ENCODE assay signal across 9 cellular contexts in the genomic region with DNA sequence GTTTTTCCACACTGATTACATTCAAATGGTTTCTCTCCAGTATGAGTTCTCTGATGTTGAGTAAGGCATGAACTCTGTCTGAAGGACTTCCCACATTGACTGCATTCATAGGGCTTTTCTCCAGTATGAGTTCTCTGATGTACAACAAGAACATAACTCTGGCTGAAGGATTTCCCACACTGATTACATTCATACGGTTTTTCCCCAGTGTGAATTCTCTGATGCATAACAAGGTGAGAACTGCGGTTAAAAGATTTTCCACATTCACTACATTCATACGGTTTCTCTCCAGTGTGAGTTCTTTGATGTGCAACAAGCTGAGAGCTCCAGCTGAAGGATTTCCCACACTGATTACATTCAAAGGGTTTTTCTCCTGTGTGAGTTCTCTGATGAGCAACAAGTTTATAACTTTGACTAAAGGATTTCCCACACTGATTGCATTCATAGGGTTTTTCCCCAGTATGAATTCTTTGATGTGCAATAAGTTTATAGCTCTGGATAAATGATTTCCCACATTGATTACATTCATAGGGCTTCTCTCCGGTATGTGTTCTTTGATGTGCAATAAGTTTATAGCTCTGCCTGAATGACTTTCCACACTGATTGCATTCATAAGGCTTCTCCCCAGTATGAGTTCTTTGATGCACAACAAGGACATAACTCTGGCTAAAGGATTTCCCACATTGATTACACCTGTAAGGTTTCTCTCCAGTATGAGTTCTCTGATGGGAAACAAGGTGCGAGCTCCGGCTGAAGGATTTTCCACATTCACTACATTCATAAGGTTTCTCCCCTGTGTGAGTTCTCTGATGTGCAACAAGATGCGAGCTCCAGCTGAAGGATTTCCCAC. TPM values are rescaled to one million over a fixed set of nuclear protein-coding genes. Genes with fewer than 3 reads are reported as not detected.
A peak's percentile ranks its signal among the peaks of the same experiment; 100 is the strongest.
DNase-seq lines count a peak whose midpoint lies in the region; ATAC-seq and TF ChIP-seq lines count a peak whose summit lies in the region.
"Had no signal": no experiment of that assay in that cellular context is flagged by ENCODE, and none has a peak within 500 bp of the region (broad histone marks: within the 10 kb centered on the region; RNA-seq: fewer than 3 reads in every experiment).

No MANE protein-coding gene starts in this region.

- H3K36me3 ChIP-seq in neural progenitor cell = peaks cover 67% of the 10 kb centered on the region

- peaks cover 3% of the 10 kb centered on the region for H3K27me3 ChIP-seq in neural progenitor cell

- intact Hi-C loops in activated CD4-positive, alpha-beta T cell treated with anti-CD3 and anti-CD28 coated beads for 36 hours (cut with DNase I, micrococcal nuclease) = loop anchor here in 1 of 2 experiments (2.0 to 10.0 kb wide), 2 partner anchors 22 to 632 kb away; no protein-coding TSS in a partner anchor

- H3K4me3 ChIP-seq in choroid plexus epithelial cell (ENCODE audit: low read depth, low read length) (no peak overlapping the region), neural progenitor cell (peak overlapping the region; percentile 11)

- TF ChIP-seq CTCF in choroid plexus epithelial cell (conservative IDR thresholded peaks at IDR 0.05; ENCODE audit: low read depth, low read length) (no peak), neural progenitor cell (IDR thresholded peaks at IDR 0.05) (no peak)

- POLR2A ChIA-PET in activated CD4-positive, alpha-beta T cell treated with anti-CD3 and anti-CD28 coated beads for 36 hours (lab: Charles Lee) = interaction anchor here (0.6 kb wide), 1 partner anchor 23 kb away, joined by 3 read pairs; the partner anchor contains the start of gene ZNF180

- no peak overlapping the region for H3K27ac Mint-ChIP-seq in neural progenitor cell
- no peak overlapping the region for H3K27ac Mint-ChIP-seq in activated CD4-positive, alpha-beta T cell treated with anti-CD3 and anti-CD28 coated beads for 36 hours
- H3K27ac Mint-ChIP-seq: dendritic cell treated with granulocyte-macrophage colony-stimulating factor and Interleukin-4, amounts not matched to agents 40 ng/mL and 50 ng/mL, for 4 days had no signal

- H3K4me2 ChIP-seq in neural progenitor cell = no peak overlapping the region

- no peaks in the 10 kb centered on the region for H3K79me2 ChIP-seq in neural progenitor cell (ENCODE audit: low read depth)

- no peaks in the 10 kb centered on the region for H3K4me1 ChIP-seq in neural progenitor cell

- CTCF ChIA-PET in activated CD4-positive, alpha-beta T cell treated with anti-CD3 and anti-CD28 coated beads for 36 hours (lab: Charles Lee) = no interaction called here

- H3K27me3 Mint-ChIP-seq in neural progenitor cell (ENCODE audit: insufficient read depth, low read depth) = peaks cover 5% of the 10 kb centered on the region
- no peaks in the 10 kb centered on the region for H3K27me3 Mint-ChIP-seq in activated CD4-positive, alpha-beta T cell treated with anti-CD3 and anti-CD28 coated beads for 36 hours
- H3K27me3 Mint-ChIP-seq: dendritic cell treated with granulocyte-macrophage colony-stimulating factor and Interleukin-4, amounts not matched to agents 40 ng/mL and 50 ng/mL, for 4 days had no signal

- peak; percentile 6 for DNase-seq in SIG-M5 treated with dmso at 0.1 percent for 504 hours (lab: John Stamatoyannopoulos, UW; ENCODE audit: unreplicated experiment)
- no peak for DNase-seq in SIG-M5 (lab: John Stamatoyannopoulos, UW)
- DNase-seq in NCI-H1694 (lab: John Stamatoyannopoulos, UW) = peak; percentile 2
- peak; percentile 34 for DNase-seq in choroid plexus epithelial cell (ENCODE audit: low read depth)
- peak; percentile 12 for DNase-seq in neural progenitor cell (ENCODE audit: low spot score)
- DNase-seq in activated CD4-positive, alpha-beta T cell treated with anti-CD3 and anti-CD28 coated beads, Interleukin-2, amount 50 U/mL, for 4 hours = no peak
- DNase-seq in pons (ENCODE audit: low spot score) = no peak
- DNase-seq in activated CD4-positive, alpha-beta T cell treated with anti-CD3 and anti-CD28 coated beads for 36 hours = no peak

- ATAC-seq in activated CD4-positive, alpha-beta T cell treated with anti-CD3 and anti-CD28 coated beads for 36 hours = no peak

- peaks cover 88% of the 10 kb centered on the region for H3K36me3 Mint-ChIP-seq in neural progenitor cell
- H3K36me3 Mint-ChIP-seq in activated CD4-positive, alpha-beta T cell treated with anti-CD3 and anti-CD28 coated beads for 36 hours (ENCODE audit: low read depth) = peaks cover 92% of the 10 kb centered on the region

- peaks cover 37% of the 10 kb centered on the region for H3F3A ChIP-seq in neural progenitor cell (ENCODE audit: low read depth)

- H3K4me3 Mint-ChIP-seq in neural progenitor cell = no peak overlapping the region
- no peak overlapping the region for H3K4me3 Mint-ChIP-seq in activated CD4-positive, alpha-beta T cell treated with anti-CD3 and anti-CD28 coated beads for 36 hours
- H3K4me3 Mint-ChIP-seq: dendritic cell treated with granulocyte-macrophage colony-stimulating factor and Interleukin-4, amounts not matched to agents 40 ng/mL and 50 ng/mL, for 4 days had no signal

- H3K9me3 Mint-ChIP-seq in neural progenitor cell = peaks cover 92% of the 10 kb centered on the region
- H3K9me3 Mint-ChIP-seq in activated CD4-positive, alpha-beta T cell treated with anti-CD3 and anti-CD28 coated beads for 36 hours (ENCODE audit: low read depth) = peaks cover 73% of the 10 kb centered on the region

- no peak overlapping the region for H2AFZ ChIP-seq in neural progenitor cell (replicated peaks)

- no peaks in the 10 kb centered on the region for H3K4me1 Mint-ChIP-seq in neural progenitor cell
- H3K4me1 Mint-ChIP-seq in activated CD4-positive, alpha-beta T cell treated with anti-CD3 and anti-CD28 coated beads for 36 hours = no peaks in the 10 kb centered on the region

- H3K27ac ChIP-seq in neural progenitor cell = no peak overlapping the region

- H4K20me1 ChIP-seq in neural progenitor cell (ENCODE audit: low read depth) = no peaks in the 10 kb centered on the region

- H3K9ac ChIP-seq in neural progenitor cell = no peak overlapping the region

- peaks cover 77% of the 10 kb centered on the region for H3K9me3 ChIP-seq in neural progenitor cell (ENCODE audit: low read depth)

RNA-seq across cellular contexts. Expression of gene ZNF180, which starts 23.5 kb away (rescaled TPM):
- total RNA-seq in neural progenitor cell (ENCODE audit: low replicate concordance) = 10.7 and 15.9 TPM in 2 replicates
- total RNA-seq in activated CD4-positive, alpha-beta T cell treated with anti-CD3 and anti-CD28 coated beads for 36 hours = 1 to 10 TPM; 5.5 to 7.7 TPM

RNA-seq across cellular contexts. Expression of gene ZNF229, which starts 28.5 kb away (rescaled TPM):
- total RNA-seq in neural progenitor cell (ENCODE audit: low replicate concordance) = 8.4 and 11.2 TPM in 2 replicates
- total RNA-seq in activated CD4-positive, alpha-beta T cell treated with anti-CD3 and anti-CD28 coated beads for 36 hours = 1 to 10 TPM; 1.0 to 1.2 TPM

RNA-seq across cellular contexts. Expression of gene CEACAM20, which starts 52.7 kb away (rescaled TPM):
- total RNA-seq in neural progenitor cell (ENCODE audit: low replicate concordance) = not detected in 2 replicates
- not detected for total RNA-seq in activated CD4-positive, alpha-beta T cell treated with anti-CD3 and anti-CD28 coated beads for 36 hours

Comparison
In these comparisons a context has a peak if more than half of its experiments do, and no peak if none do; other contexts are left out.
1. DNase-seq: peak in SIG-M5 treated with dmso at 0.1 percent for 504 hours (single experiment), NCI-H1694 (single experiment), choroid plexus epithelial cell (single experiment) and neural progenitor cell (single experiment); none in SIG-M5 (single experiment), activated CD4-positive, alpha-beta T cell treated with anti-CD3 and anti-CD28 coated beads, Interleukin-2, amount 50 U/mL, for 4 hours (0 of 2), pons (single experiment) and activated CD4-positive, alpha-beta T cell treated with anti-CD3 and anti-CD28 coated beads for 36 hours (single experiment).